Comparison of ENCODE assay signal across 21 cellular contexts in the genomic region with DNA sequence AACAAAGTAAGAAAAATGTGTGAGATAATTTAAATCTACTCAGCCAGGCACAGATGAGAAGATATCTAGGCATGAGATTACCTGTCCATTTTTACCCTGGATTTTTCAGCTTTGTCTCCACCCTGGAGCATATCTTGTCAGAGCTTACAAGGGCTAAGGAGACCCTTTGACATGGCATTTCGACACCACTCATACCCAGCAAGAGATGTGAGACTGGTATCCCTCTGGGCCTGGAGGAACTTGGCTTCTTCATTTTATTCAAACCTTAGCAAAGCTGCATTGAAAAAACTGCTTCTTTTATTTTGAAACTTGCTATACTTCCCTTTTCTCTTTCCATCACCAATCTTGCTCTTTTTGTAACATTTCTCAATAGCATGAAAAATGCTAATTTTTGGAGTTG.
DNase-seq lines count a peak whose midpoint lies in the region; ATAC-seq and TF ChIP-seq lines count a peak whose summit lies in the region.
"Had no signal": no experiment of that assay in that cellular context is flagged by ENCODE, and none has a peak within 500 bp of the region (broad histone marks: within the 10 kb centered on the region; RNA-seq: fewer than 3 reads in every experiment).

No MANE protein-coding gene starts in this region.

- H3K36me3 ChIP-seq in GM23338 (ENCODE audit: insufficient read depth) (no peaks in the 10 kb centered on the region), MG63 (no peaks in the 10 kb centered on the region)

- no peaks in the 10 kb centered on the region for H3K9me3 ChIP-seq in MG63

- H3K4me1 Mint-ChIP-seq in GM23338 (peaks cover 18% of the 10 kb centered on the region), WTC11 (peaks cover 33% of the 10 kb centered on the region)

- no peaks in the 10 kb centered on the region for H3K9me2 ChIP-seq in GM23338 (ENCODE audit: insufficient read depth)

- TF ChIP-seq CTCF in GM23338 (conservative IDR thresholded peaks at IDR 0.05; ENCODE audit: low read depth in 2 of 2) (no peak), NB4 (IDR thresholded peaks at IDR 0.05; ENCODE audit: low read depth, low read length) (no peak), WTC11 (IDR thresholded peaks at IDR 0.05) (no peak)

- peak overlapping the region; percentile 64 for H2AFZ ChIP-seq in GM23338

- H3K4me3 Mint-ChIP-seq in GM23338 (no peak overlapping the region), WTC11 (no peak overlapping the region)
- H3K4me3 Mint-ChIP-seq: H9, HFFc6 had no signal

- POLR2A ChIA-PET in WTC11 (lab: Charles Lee), result no interaction called here

- H3K4me1 ChIP-seq in GM23338 (ENCODE audit: insufficient read depth), result peaks cover 21% of the 10 kb centered on the region

- CTCF ChIA-PET in WTC11 (lab: Charles Lee), result interaction anchor here (1.3 kb wide), 1 partner anchor 69 kb away, joined by 3 read pairs; no protein-coding TSS in a partner anchor

- peaks cover 9% of the 10 kb centered on the region for H3K36me3 Mint-ChIP-seq in GM23338 (ENCODE audit: low read depth)
- peaks cover 13% of the 10 kb centered on the region for H3K36me3 Mint-ChIP-seq in WTC11

- H4K20me1 ChIP-seq in GM23338 (replicated peaks; ENCODE audit: insufficient read depth), result no peaks in the 10 kb centered on the region

- H3K4me3 ChIP-seq in GM23338 (peak overlapping the region; percentile 7; the same call in 1 of the 2 replicates), NB4 (ENCODE audit: low read depth, low read length) (no peak overlapping the region), MG63 (no peak overlapping the region)
- H3K4me3 ChIP-seq: K562 had no signal

- peaks cover 13% of the 10 kb centered on the region for H3K9me3 Mint-ChIP-seq in GM23338
- peaks cover 19% of the 10 kb centered on the region for H3K9me3 Mint-ChIP-seq in WTC11

- no peaks in the 10 kb centered on the region for H3K79me2 ChIP-seq in GM23338 (replicated peaks; ENCODE audit: insufficient read depth)

- H3K27ac Mint-ChIP-seq in GM23338 (no peak overlapping the region), WTC11 (peak overlapping the region; percentile 79; the same call in 1 of the 2 replicates)
- H3K27ac Mint-ChIP-seq: HFFc6 had no signal

- TF ChIP-seq POLR2A in NB4 (IDR thresholded peaks at IDR 0.05; ENCODE audit: extremely low read depth, insufficient read length) (no peak), GM18505 (IDR thresholded peaks at IDR 0.05; ENCODE audit: borderline replicate concordance, extremely low read depth, insufficient read depth, insufficient read length) (no peak)

- H3K4me2 ChIP-seq in GM23338, result no peak overlapping the region; the same call in 1 of the 2 replicates

- H3K27me3 Mint-ChIP-seq in GM23338 (ENCODE audit: insufficient read depth, low read depth, poor library complexity), result peaks cover 2% of the 10 kb centered on the region
- no peaks in the 10 kb centered on the region for H3K27me3 Mint-ChIP-seq in WTC11 (ENCODE audit: low read depth)

- H3F3A ChIP-seq in GM23338 (replicated peaks; ENCODE audit: low read depth), result no peaks in the 10 kb centered on the region

- H3K27me3 ChIP-seq in GM23338 (ENCODE audit: insufficient read depth), result no peaks in the 10 kb centered on the region
- no peaks in the 10 kb centered on the region for H3K27me3 ChIP-seq in MG63

- DNase-seq in GM23338 (ENCODE audit: low spot score), result no peak
- peak; percentile 10 for DNase-seq in NB4 (ENCODE audit: low read depth)
- DNase-seq in OCI-M1 (lab: John Stamatoyannopoulos, UW), result peak; percentile 33
- no peak for DNase-seq in WTC11 (ENCODE audit: low spot score)
- no peak for DNase-seq in MG63
- DNase-seq: 8988T, GDM1, H9, HFFc6, NCI-H1417 treated with DMSO at 0.1 percent for 48 hours, NCI-H187, NCI-H2107, NCI-H446 treated with DMSO at 0.1 percent for 48 hours, NCI-H526 treated with DMSO at 0.1 percent for 48 hours, T-helper 2 cell had no signal

- ATAC-seq in GM23338 (no peak), WTC11 (peak; percentile 54), GM21515 (IDR thresholded peaks at IDR 0.05; ENCODE audit: unreplicated experiment) (no peak), GM19397 (IDR thresholded peaks at IDR 0.05; ENCODE audit: unreplicated experiment) (no peak), GM18505 (IDR thresholded peaks at IDR 0.05; ENCODE audit: unreplicated experiment) (no peak)
- ATAC-seq: K562, Right ventricle myocardium inferior had no signal

- no peak overlapping the region for H3K27ac ChIP-seq in GM23338 (ENCODE audit: low read depth)
- H3K27ac ChIP-seq: C4-2B had no signal

TF ChIP-seq in GM23338, 12 proteins besides CTCF, POLR2A, EP300 and RAD21 (continues in another document):
- TF ChIP-seq EZH2phosphoT487 (IDR thresholded peaks at IDR 0.05; ENCODE audit: unreplicated experiment), result no peak
- no peak for TF ChIP-seq JUNB (IDR thresholded peaks at IDR 0.05; ENCODE audit: unreplicated experiment)
- TF ChIP-seq, protein P1, sequence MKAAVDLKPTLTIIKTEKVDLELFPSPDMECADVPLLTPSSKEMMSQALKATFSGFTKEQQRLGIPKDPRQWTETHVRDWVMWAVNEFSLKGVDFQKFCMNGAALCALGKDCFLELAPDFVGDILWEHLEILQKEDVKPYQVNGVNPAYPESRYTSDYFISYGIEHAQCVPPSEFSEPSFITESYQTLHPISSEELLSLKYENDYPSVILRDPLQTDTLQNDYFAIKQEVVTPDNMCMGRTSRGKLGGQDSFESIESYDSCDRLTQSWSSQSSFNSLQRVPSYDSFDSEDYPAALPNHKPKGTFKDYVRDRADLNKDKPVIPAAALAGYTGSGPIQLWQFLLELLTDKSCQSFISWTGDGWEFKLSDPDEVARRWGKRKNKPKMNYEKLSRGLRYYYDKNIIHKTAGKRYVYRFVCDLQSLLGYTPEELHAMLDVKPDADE (IDR thresholded peaks at IDR 0.05), result no peak
- no peak for TF ChIP-seq ZNF331 (CRISPR knock-in tag; IDR thresholded peaks at IDR 0.05; ENCODE audit: low read depth)
- no peak for TF ChIP-seq NANOG (IDR thresholded peaks at IDR 0.05; ENCODE audit: borderline replicate concordance)
- TF ChIP-seq ZNF114 (CRISPR knock-in tag; IDR thresholded peaks at IDR 0.05), result no peak

TF ChIP-seq in WTC11, 78 proteins besides CTCF, POLR2A, EP300 and RAD21:
- TF ChIP-seq, protein P2, sequence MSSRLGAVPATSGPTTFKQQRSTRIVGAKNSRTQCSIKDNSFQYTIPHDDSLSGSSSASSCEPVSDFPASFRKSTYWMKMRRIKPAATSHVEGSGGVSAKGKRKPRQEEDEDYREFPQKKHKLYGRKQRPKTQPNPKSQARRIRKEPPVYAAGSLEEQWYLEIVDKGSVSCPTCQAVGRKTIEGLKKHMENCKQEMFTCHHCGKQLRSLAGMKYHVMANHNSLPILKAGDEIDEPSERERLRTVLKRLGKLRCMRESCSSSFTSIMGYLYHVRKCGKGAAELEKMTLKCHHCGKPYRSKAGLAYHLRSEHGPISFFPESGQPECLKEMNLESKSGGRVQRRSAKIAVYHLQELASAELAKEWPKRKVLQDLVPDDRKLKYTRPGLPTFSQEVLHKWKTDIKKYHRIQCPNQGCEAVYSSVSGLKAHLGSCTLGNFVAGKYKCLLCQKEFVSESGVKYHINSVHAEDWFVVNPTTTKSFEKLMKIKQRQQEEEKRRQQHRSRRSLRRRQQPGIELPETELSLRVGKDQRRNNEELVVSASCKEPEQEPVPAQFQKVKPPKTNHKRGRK (CRISPR knock-in tag; IDR thresholded peaks at IDR 0.05; ENCODE audit: borderline replicate concordance), result no peak
- TF ChIP-seq, protein P3, sequence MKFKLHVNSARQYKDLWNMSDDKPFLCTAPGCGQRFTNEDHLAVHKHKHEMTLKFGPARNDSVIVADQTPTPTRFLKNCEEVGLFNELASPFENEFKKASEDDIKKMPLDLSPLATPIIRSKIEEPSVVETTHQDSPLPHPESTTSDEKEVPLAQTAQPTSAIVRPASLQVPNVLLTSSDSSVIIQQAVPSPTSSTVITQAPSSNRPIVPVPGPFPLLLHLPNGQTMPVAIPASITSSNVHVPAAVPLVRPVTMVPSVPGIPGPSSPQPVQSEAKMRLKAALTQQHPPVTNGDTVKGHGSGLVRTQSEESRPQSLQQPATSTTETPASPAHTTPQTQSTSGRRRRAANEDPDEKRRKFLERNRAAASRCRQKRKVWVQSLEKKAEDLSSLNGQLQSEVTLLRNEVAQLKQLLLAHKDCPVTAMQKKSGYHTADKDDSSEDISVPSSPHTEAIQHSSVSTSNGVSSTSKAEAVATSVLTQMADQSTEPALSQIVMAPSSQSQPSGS (CRISPR knock-in tag; IDR thresholded peaks at IDR 0.05; ENCODE audit: borderline replicate concordance, low read depth), result no peak
- TF ChIP-seq JUN (CRISPR knock-in tag; IDR thresholded peaks at IDR 0.05) (no peak), ZBTB21 (CRISPR knock-in tag; IDR thresholded peaks at IDR 0.05; ENCODE audit: borderline replicate concordance) (no peak), ATF1 (CRISPR knock-in tag; IDR thresholded peaks at IDR 0.05) (no peak), GTF2I (CRISPR knock-in tag; conservative IDR thresholded peaks at IDR 0.05) (no peak)
- TF ChIP-seq, protein P4, sequence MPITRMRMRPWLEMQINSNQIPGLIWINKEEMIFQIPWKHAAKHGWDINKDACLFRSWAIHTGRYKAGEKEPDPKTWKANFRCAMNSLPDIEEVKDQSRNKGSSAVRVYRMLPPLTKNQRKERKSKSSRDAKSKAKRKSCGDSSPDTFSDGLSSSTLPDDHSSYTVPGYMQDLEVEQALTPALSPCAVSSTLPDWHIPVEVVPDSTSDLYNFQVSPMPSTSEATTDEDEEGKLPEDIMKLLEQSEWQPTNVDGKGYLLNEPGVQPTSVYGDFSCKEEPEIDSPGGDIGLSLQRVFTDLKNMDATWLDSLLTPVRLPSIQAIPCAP (CRISPR knock-in tag; IDR thresholded peaks at IDR 0.05), result no peak

Comparison
In these comparisons a context has a peak if more than half of its experiments do, and no peak if none do; other contexts are left out.
1. DNase-seq: peak in NB4 (single experiment) and OCI-M1 (single experiment); none in GM23338 (single experiment), WTC11 (single experiment) and MG63 (single experiment).